ENCODE assay signal across 16 cellular contexts in genomic region chr1:240031414-240031813, GRCh38.
DNase-seq lines count a peak whose midpoint lies in the region; ATAC-seq, FAIRE-seq and TF ChIP-seq lines count a peak whose summit lies in the region.
"Had no signal": no experiment of that assay in that cellular context is flagged by ENCODE, and none has a peak within 500 bp of the region (broad histone marks: within the 10 kb centered on the region; RNA-seq: fewer than 3 reads in every experiment).

No MANE protein-coding gene starts in this region.

- TF ChIP-seq RAD21 in A549 (conservative IDR thresholded peaks at IDR 0.05 in 1 of 2, IDR thresholded peaks at IDR 0.05 in 1 of 2): no peak

- CTCF ChIA-PET in A549 (lab: Yijun Ruan, JAX): interaction anchor here (0.8 to 3.0 kb wide), 5 partner anchors 29 to 158 kb away, joined by 3 to 16 read pairs (median 7); no protein-coding TSS in a partner anchor

- H3K9me3 ChIP-seq in A549: no peaks in the 10 kb centered on the region

- ATAC-seq in A549 (peak; percentile 31 to 52; a peak in 5 of 6 replicates), left colon (peak; percentile 75), foreskin keratinocyte (no peak), GM21786 (IDR thresholded peaks at IDR 0.05; ENCODE audit: unreplicated experiment) (no peak)
- ATAC-seq: activated naive CD8-positive, alpha-beta T cell treated with anti-CD3 and anti-CD28 coated beads, Interleukin-2, amount 50 U/mL, for 24 hours had no signal

- no peak; a peak in 1 of 5 replicates for TF ChIP-seq EP300 in A549 (IDR thresholded peaks at IDR 0.05)

- TF ChIP-seq CTCF in A549 (IDR thresholded peaks at IDR 0.05) (no peak), cardiac fibroblast (IDR thresholded peaks at IDR 0.05; ENCODE audit: low read depth, low read length) (no peak), foreskin keratinocyte (conservative IDR thresholded peaks at IDR 0.05) (no peak), coronary artery (IDR thresholded peaks at IDR 0.05) (no peak)

- 8% methylated on average over 3 of the region's 3 CpGs for WGBS in A549 (ENCODE audit: missing lambda C conversion rate)

- peak overlapping the region; percentile 67 for H3K4me2 ChIP-seq in A549
- H3K4me2 ChIP-seq: neural progenitor cell had no signal

- intact Hi-C loops in left colon (cut with DNase I, micrococcal nuclease): no loop called here

- POLR2A ChIA-PET in A549 (lab: Yijun Ruan, JAX): interaction anchor here (0.6 to 1.2 kb wide), 3 partner anchors 60 to 115 kb away, joined by 3 read pairs; partner anchors contain the start of gene FMN2

- H3K4me1 ChIP-seq in A549 (peaks cover 41% of the 10 kb centered on the region), foreskin keratinocyte (no peaks in the 10 kb centered on the region)
- H3K4me1 ChIP-seq: neural progenitor cell had no signal

- no peak for TF ChIP-seq POLR2A in A549 (IDR thresholded peaks at IDR 0.05; ENCODE audit: low read length)

- H3K4me3 ChIP-seq in A549 (no peak overlapping the region), cardiac fibroblast (replicated peaks in 1 of 2; ENCODE audit: low read depth in 2 of 2, low read length in 2 of 2) (no peak overlapping the region), coronary artery (no peak overlapping the region)
- H3K4me3 ChIP-seq: dorsolateral prefrontal cortex, neural progenitor cell had no signal

- no peak for FAIRE-seq in A549 (lab: Jason Lieb, UNC)
- FAIRE-seq: A204.1 had no signal

- DNase-seq in A549 (ENCODE audit: low read depth in 1 of 2, low spot score in 1 of 2): peak; percentile 18 to 41
- DNase-seq in HS-27A (ENCODE audit: low read depth): peak; percentile 65
- peak; percentile 2 to 54 for DNase-seq in cardiac fibroblast (ENCODE audit: low read depth in 2 of 2)
- no peak for DNase-seq in left colon
- DNase-seq in foreskin keratinocyte: no peak
- no peak for DNase-seq in coronary artery (ENCODE audit: low spot score)
- DNase-seq in activated T-cell treated with anti-CD3 and anti-CD28 coated beads, Interleukin-2, amount 50 U/mL, for 1 hour: no peak
- DNase-seq: activated naive CD8-positive, alpha-beta T cell treated with anti-CD3 and anti-CD28 coated beads, Interleukin-2, amount 50 U/mL, for 24 hours; DMS153; dorsolateral prefrontal cortex; glutamatergic neuron; NCI-H1105; NCI-H345 had no signal

- H3K27ac ChIP-seq in A549: peak overlapping the region; percentile 59 to 89
- no peak overlapping the region for H3K27ac ChIP-seq in foreskin keratinocyte
- H3K27ac ChIP-seq in coronary artery: no peak overlapping the region
- H3K27ac ChIP-seq: dorsolateral prefrontal cortex, neural progenitor cell had no signal

- no peaks in the 10 kb centered on the region for H3K27me3 ChIP-seq in foreskin keratinocyte
- H3K27me3 ChIP-seq: dorsolateral prefrontal cortex, neural progenitor cell had no signal

TF ChIP-seq in A549, 52 proteins besides CTCF, POLR2A, EP300 and RAD21:
- TF ChIP-seq TFCP2L1 (CRISPR knock-in tag; IDR thresholded peaks at IDR 0.05) (no peak), KDM1A (IDR thresholded peaks at IDR 0.05; ENCODE audit: low read depth) (no peak), HOXB5 (CRISPR knock-in tag; IDR thresholded peaks at IDR 0.05) (peak; percentile 59; the same call in 1 of the 2 replicates), CEBPB (IDR thresholded peaks at IDR 0.05) (0 out of 4 replicates have a peak, but pooled peaks of 1 of the 2 experiments have one; percentile 16), RARB (CRISPR knock-in tag; IDR thresholded peaks at IDR 0.05) (no peak), MAX (IDR thresholded peaks at IDR 0.05) (no peak), TP53 (CRISPR knock-in tag; IDR thresholded peaks at IDR 0.05) (no peak), REST (IDR thresholded peaks at IDR 0.05) (no peak), ZNF302 (CRISPR knock-in tag; IDR thresholded peaks at IDR 0.05) (no peak), HOXA7 (CRISPR knock-in tag; IDR thresholded peaks at IDR 0.05) (no peak), JUNB (IDR thresholded peaks at IDR 0.05) (peak; percentile 40), EHMT2 (IDR thresholded peaks at IDR 0.05; ENCODE audit: low read depth) (no peak), ZSCAN20 (CRISPR knock-in tag; IDR thresholded peaks at IDR 0.05) (no peak), NPAS2 (CRISPR knock-in tag; IDR thresholded peaks at IDR 0.05; ENCODE audit: borderline replicate concordance) (no peak), FOSL2 (IDR thresholded peaks at IDR 0.05) (0 out of 2 replicates have a peak, but pooled peaks have one; percentile 6), FOSL2 (CRISPR knock-in tag; IDR thresholded peaks at IDR 0.05) (no peak; the same call in 1 of the 2 replicates)

Comparison
In these comparisons a context has a peak if more than half of its experiments do, and no peak if none do; other contexts are left out.
1. ATAC-seq: peak in A549 (2 of 2) and left colon (single experiment); none in foreskin keratinocyte (single experiment) and GM21786 (single experiment).
2. DNase-seq: peak in A549 (2 of 2), HS-27A (single experiment) and cardiac fibroblast (2 of 2); none in left colon (0 of 2), foreskin keratinocyte (0 of 2), coronary artery (single experiment) and activated T-cell treated with anti-CD3 and anti-CD28 coated beads, Interleukin-2, amount 50 U/mL, for 1 hour (single experiment).
3. H3K27ac ChIP-seq: peak in A549 (2 of 2); none in foreskin keratinocyte (single experiment) and coronary artery (0 of 2).